In the genomic region with DNA sequence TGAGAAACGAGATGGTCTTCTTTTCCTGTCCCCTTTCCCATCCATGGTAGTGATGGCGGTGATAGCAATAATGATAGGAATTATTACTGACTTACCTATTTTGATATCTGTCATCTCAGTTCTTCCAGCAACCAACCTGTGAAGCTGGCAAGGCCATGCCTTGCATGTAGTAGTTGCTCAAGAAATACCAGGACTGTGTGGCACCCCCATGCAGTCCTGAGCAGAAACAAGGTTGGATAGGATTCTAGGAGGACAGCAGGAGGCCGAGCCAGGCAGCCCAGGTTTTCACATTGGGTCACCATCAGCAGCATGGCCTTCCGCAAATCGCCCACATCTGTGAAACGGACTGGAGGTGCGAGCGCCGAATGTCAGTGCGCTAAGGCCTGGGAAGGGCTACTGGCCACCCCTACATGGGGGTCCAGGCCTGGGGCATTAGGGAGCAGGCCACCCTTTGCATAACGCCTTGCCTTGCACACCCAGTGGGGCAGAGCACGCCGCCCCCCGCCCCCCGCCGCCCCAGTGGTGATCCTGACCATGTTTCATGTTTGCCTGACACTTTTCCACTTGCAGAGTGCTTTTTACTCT, we compare ENCODE assay signal across 1 cellular context.
TF ChIP-seq lines count a peak whose summit lies in the region.

No MANE protein-coding gene starts in this region.

TF ChIP-seq in SK-N-SH, 30 proteins besides CTCF, POLR2A, EP300 and RAD21 (continued from another document):
- TF ChIP-seq POLR2AphosphoS5 (IDR thresholded peaks at IDR 0.05; ENCODE audit: low read depth, low read length) (no peak), SIN3A (IDR thresholded peaks at IDR 0.05; ENCODE audit: borderline replicate concordance, low read depth, low read length) (no peak), CHD2 (IDR thresholded peaks at IDR 0.05; ENCODE audit: low read length, partially characterized antibody) (no peak), NFIC (IDR thresholded peaks at IDR 0.05; ENCODE audit: borderline replicate concordance) (no peak), ELF1 (IDR thresholded peaks at IDR 0.05) (no peak)
- TF ChIP-seq, protein P1, sequence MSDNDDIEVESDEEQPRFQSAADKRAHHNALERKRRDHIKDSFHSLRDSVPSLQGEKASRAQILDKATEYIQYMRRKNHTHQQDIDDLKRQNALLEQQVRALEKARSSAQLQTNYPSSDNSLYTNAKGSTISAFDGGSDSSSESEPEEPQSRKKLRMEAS (IDR thresholded peaks at IDR 0.05; ENCODE audit: low read depth): no peak
- TF ChIP-seq, protein P2, sequence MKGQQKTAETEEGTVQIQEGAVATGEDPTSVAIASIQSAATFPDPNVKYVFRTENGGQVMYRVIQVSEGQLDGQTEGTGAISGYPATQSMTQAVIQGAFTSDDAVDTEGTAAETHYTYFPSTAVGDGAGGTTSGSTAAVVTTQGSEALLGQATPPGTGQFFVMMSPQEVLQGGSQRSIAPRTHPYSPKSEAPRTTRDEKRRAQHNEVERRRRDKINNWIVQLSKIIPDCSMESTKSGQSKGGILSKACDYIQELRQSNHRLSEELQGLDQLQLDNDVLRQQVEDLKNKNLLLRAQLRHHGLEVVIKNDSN (IDR thresholded peaks at IDR 0.05; ENCODE audit: borderline replicate concordance, low read depth): no peak
TF ChIP-seq in SK-N-SH: peak in this region for 0.
